ENCODE assay signal across 8 cellular contexts in the genomic region with DNA sequence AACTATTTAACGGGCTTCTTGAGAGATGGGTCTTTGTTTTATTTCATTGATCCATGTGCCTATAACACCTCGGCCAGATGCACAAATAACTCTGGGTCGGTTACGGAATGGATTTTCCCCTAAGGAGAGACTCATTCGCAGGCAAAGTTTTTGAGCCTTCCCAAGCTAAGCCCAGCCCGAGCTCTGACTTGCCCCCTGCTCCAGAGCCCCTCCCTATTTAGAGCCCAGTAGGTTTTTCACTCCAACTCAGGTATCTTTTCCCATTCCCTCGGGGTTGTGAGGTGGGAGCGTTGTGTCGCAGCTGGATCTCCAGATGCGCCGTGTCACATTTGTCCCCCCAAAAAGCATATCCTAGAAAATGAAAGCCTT. TPM values are rescaled to one million over a fixed set of nuclear protein-coding genes. Genes with fewer than 3 reads are reported as not detected.
DNase-seq lines count a peak whose midpoint lies in the region; ATAC-seq and TF ChIP-seq lines count a peak whose summit lies in the region.

No MANE protein-coding gene starts in this region.

- peak overlapping the region; percentile 83 for H3K9ac ChIP-seq in skeletal muscle satellite cell (ENCODE audit: low read depth, low read length)

- no peaks in the 10 kb centered on the region for H3K9me3 ChIP-seq in skeletal muscle satellite cell (replicated peaks; ENCODE audit: low read length)

- ATAC-seq in GM18505 (IDR thresholded peaks at IDR 0.05; ENCODE audit: unreplicated experiment): no peak
- no peak for ATAC-seq in HG03460 (IDR thresholded peaks at IDR 0.05; ENCODE audit: unreplicated experiment)
- no peak for ATAC-seq in HG03342 (IDR thresholded peaks at IDR 0.05; ENCODE audit: unreplicated experiment)

- H3K27me3 ChIP-seq in GM06990 (replicated peaks; ENCODE audit: control insufficient read depth, insufficient read depth, low read length) (peaks cover 1% of the 10 kb centered on the region), skeletal muscle satellite cell (ENCODE audit: control insufficient read depth, insufficient read depth, low read length) (peaks cover 20% of the 10 kb centered on the region)

- no peak for TF ChIP-seq POLR2A in GM18505 (IDR thresholded peaks at IDR 0.05; ENCODE audit: borderline replicate concordance, extremely low read depth, insufficient read depth, insufficient read length)

- H3K4me2 ChIP-seq in skeletal muscle satellite cell (ENCODE audit: low read length): peak overlapping the region; percentile 98

- TF ChIP-seq CTCF in GM06990 (IDR thresholded peaks at IDR 0.05; ENCODE audit: insufficient read depth, low read length, poor library complexity, severe bottlenecking) (no peak), astrocyte of the spinal cord (IDR thresholded peaks at IDR 0.05; ENCODE audit: low read depth, low read length) (no peak)

- H3K36me3 ChIP-seq in GM06990 (ENCODE audit: control insufficient read depth, insufficient read depth, low read length): no peaks in the 10 kb centered on the region
- no peaks in the 10 kb centered on the region for H3K36me3 ChIP-seq in skeletal muscle satellite cell (ENCODE audit: insufficient read depth, low read length)

- in situ Hi-C loops in astrocyte of the spinal cord (cut with HindIII; ENCODE audit: low sequenced_read_pairs): no loop called here

- peak overlapping the region; percentile 45 for H3K4me3 ChIP-seq in GM06990 (replicated peaks; ENCODE audit: low read depth, low read length)
- H3K4me3 ChIP-seq in astrocyte of the spinal cord (ENCODE audit: low read depth, low read length): peak overlapping the region; percentile 47
- H3K4me3 ChIP-seq in skeletal muscle satellite cell (ENCODE audit: low read length): peak overlapping the region; percentile 86

- no peak for DNase-seq in GM06990 (ENCODE audit: extremely low read depth, insufficient read length)
- DNase-seq in astrocyte of the spinal cord (ENCODE audit: low read depth, low spot score): no peak
- peak; percentile 8 for DNase-seq in iPS-NIHi11 (ENCODE audit: low spot score)
- no peak for DNase-seq in middle frontal gyrus (ENCODE audit: extremely low spot score, low spot score)

- peaks cover 14% of the 10 kb centered on the region for H3K4me1 ChIP-seq in skeletal muscle satellite cell (ENCODE audit: control insufficient read depth, insufficient read depth, low read length)

RNA-seq across cellular contexts. Expression of a gene that starts 0.8 kb away (rescaled TPM):
- total RNA-seq in skeletal muscle satellite cell (2012; rRNA removed): not detected in 2 replicates
